1 cellular context compared by ENCODE assay signal in genomic region chr20:18137412-18138265, GRCh38.
TF ChIP-seq lines count a peak whose summit lies in the region.

TSS of gene KAT14 (plus strand) at chr20:18137863. CDS start at chr20:18142661, 4,798 bp downstream.
TSS of gene PET117 (plus strand) at chr20:18137863. CDS start at chr20:18137956, 93 bp downstream.

TF ChIP-seq in HepG2, 621 proteins besides CTCF, POLR2A, EP300 and RAD21 (continued from another document and continues in another):
- peak; percentile 99 for TF ChIP-seq MXD1 (CRISPR knock-in tag; IDR thresholded peaks at IDR 0.05)
- peak; percentile 99 for TF ChIP-seq ZNF580 (CRISPR knock-in tag; IDR thresholded peaks at IDR 0.05; ENCODE audit: borderline replicate concordance, low read depth)
- TF ChIP-seq ZNF770 (CRISPR knock-in tag; IDR thresholded peaks at IDR 0.05) = peak; percentile 89
- TF ChIP-seq ZNF543 (CRISPR knock-in tag; IDR thresholded peaks at IDR 0.05) = peak; percentile 99
- no peak for TF ChIP-seq SMARCC2 (IDR thresholded peaks at IDR 0.05)
- peak; percentile 99 for TF ChIP-seq ZFP90 (CRISPR knock-in tag; IDR thresholded peaks at IDR 0.05; ENCODE audit: borderline replicate concordance)
- no peak; the same call in 1 of the 2 replicates for TF ChIP-seq ZNF652 (CRISPR knock-in tag; IDR thresholded peaks at IDR 0.05; ENCODE audit: borderline replicate concordance, low read depth)
- TF ChIP-seq ZNF768 (CRISPR knock-in tag; IDR thresholded peaks at IDR 0.05) = peak; percentile 84; the same call in 1 of the 2 replicates
- TF ChIP-seq RFX1 (IDR thresholded peaks at IDR 0.05) = no peak; the same call in 1 of the 2 replicates
- TF ChIP-seq KAT2B (IDR thresholded peaks at IDR 0.05; ENCODE audit: borderline replicate concordance, low read depth, low read length) = no peak
- TF ChIP-seq ZNF501 (CRISPR knock-in tag; IDR thresholded peaks at IDR 0.05) = peak; percentile 100
- TF ChIP-seq TFE3 (CRISPR knock-in tag; IDR thresholded peaks at IDR 0.05) = peak; percentile 96
- no peak for TF ChIP-seq ZNF644 (CRISPR knock-in tag; IDR thresholded peaks at IDR 0.05; ENCODE audit: low read depth)
- TF ChIP-seq KAT8 (CRISPR knock-in tag; IDR thresholded peaks at IDR 0.05) = peak; percentile 97
- peak; percentile 98 for TF ChIP-seq RFXAP (CRISPR knock-in tag; IDR thresholded peaks at IDR 0.05; ENCODE audit: borderline replicate concordance)
- peak; percentile 93; the same call in 1 of the 2 replicates for TF ChIP-seq NPAS2 (CRISPR knock-in tag; IDR thresholded peaks at IDR 0.05; ENCODE audit: borderline replicate concordance)
- no peak; the same call in 1 of the 2 replicates for TF ChIP-seq CENPBD1 (CRISPR knock-in tag; IDR thresholded peaks at IDR 0.05; ENCODE audit: borderline replicate concordance, low read depth)
- peak; percentile 99 for TF ChIP-seq BCL3 (CRISPR knock-in tag; IDR thresholded peaks at IDR 0.05)
- peak; percentile 86 for TF ChIP-seq HNRNPK (IDR thresholded peaks at IDR 0.05; ENCODE audit: low read depth, low read length, poor library complexity, severe bottlenecking)
- peak; percentile 99 for TF ChIP-seq ZNF225 (CRISPR knock-in tag; IDR thresholded peaks at IDR 0.05)
- TF ChIP-seq ZNF740 (CRISPR knock-in tag; IDR thresholded peaks at IDR 0.05) = peak; percentile 88
- peak; percentile 85 for TF ChIP-seq HDAC2 (CRISPR knock-in tag; IDR thresholded peaks at IDR 0.05)
- peak; percentile 96 for TF ChIP-seq ZNF777 (CRISPR knock-in tag; IDR thresholded peaks at IDR 0.05)
- peak; percentile 84 for TF ChIP-seq ZBTB10 (CRISPR knock-in tag; IDR thresholded peaks at IDR 0.05; ENCODE audit: borderline replicate concordance)
- TF ChIP-seq ATM (IDR thresholded peaks at IDR 0.05; ENCODE audit: borderline replicate concordance) = no peak
- TF ChIP-seq AKAP8 (CRISPR knock-in tag; IDR thresholded peaks at IDR 0.05) = peak; percentile 96
- TF ChIP-seq ZFP36 (IDR thresholded peaks at IDR 0.05; ENCODE audit: borderline replicate concordance, low read depth, low read length, partially characterized antibody) = no peak
- TF ChIP-seq CBX5 (CRISPR knock-in tag; IDR thresholded peaks at IDR 0.05; ENCODE audit: borderline replicate concordance) = peak; percentile 94
- TF ChIP-seq GTF2F1 (IDR thresholded peaks at IDR 0.05; ENCODE audit: low read length) = peak; percentile 40; the same call in 1 of the 2 replicates
- peak; percentile 100 for TF ChIP-seq XRCC5 (optimal IDR thresholded peaks at IDR 0.05; ENCODE audit: low read length)
- TF ChIP-seq FOXP4 (CRISPR knock-in tag; IDR thresholded peaks at IDR 0.05) = peak; percentile 85
- TF ChIP-seq ZNF441 (CRISPR knock-in tag; IDR thresholded peaks at IDR 0.05; ENCODE audit: borderline replicate concordance) = peak; percentile 89
- peak; percentile 73; the same call in 1 of the 2 replicates for TF ChIP-seq ZNF362 (CRISPR knock-in tag; IDR thresholded peaks at IDR 0.05; ENCODE audit: borderline replicate concordance)
- TF ChIP-seq ZNF431 (CRISPR knock-in tag; IDR thresholded peaks at IDR 0.05; ENCODE audit: borderline replicate concordance, low read depth) = peak; percentile 99
- TF ChIP-seq NCOA1 (CRISPR knock-in tag; IDR thresholded peaks at IDR 0.05) = peak; percentile 97
- peak; percentile 99 for TF ChIP-seq NAIF1 (CRISPR knock-in tag; IDR thresholded peaks at IDR 0.05; ENCODE audit: borderline replicate concordance)
- peak; percentile 84 for TF ChIP-seq RXRB (CRISPR knock-in tag; IDR thresholded peaks at IDR 0.05; ENCODE audit: borderline replicate concordance)
- peak; percentile 88 for TF ChIP-seq PITX1 (CRISPR knock-in tag; IDR thresholded peaks at IDR 0.05)
- TF ChIP-seq SNAI1 (CRISPR knock-in tag; IDR thresholded peaks at IDR 0.05; ENCODE audit: borderline replicate concordance) = peak; percentile 93; the same call in 1 of the 2 replicates
- TF ChIP-seq BHLHE40 (IDR thresholded peaks at IDR 0.05; ENCODE audit: low read length) = peak; percentile 97
- TF ChIP-seq ZNF430 (CRISPR knock-in tag; IDR thresholded peaks at IDR 0.05) = peak; percentile 99
- TF ChIP-seq ZNF138 (CRISPR knock-in tag; IDR thresholded peaks at IDR 0.05; ENCODE audit: low read depth) = peak; percentile 96
- TF ChIP-seq ZNF17 (CRISPR knock-in tag; IDR thresholded peaks at IDR 0.05) = peak; percentile 82; the same call in 1 of the 2 replicates
- TF ChIP-seq KDM1A (CRISPR knock-in tag; IDR thresholded peaks at IDR 0.05) = no peak
- peak; percentile 94; the same call in 1 of the 2 replicates for TF ChIP-seq ZBTB39 (CRISPR knock-in tag; IDR thresholded peaks at IDR 0.05)
- TF ChIP-seq ZNF232 (CRISPR knock-in tag; IDR thresholded peaks at IDR 0.05; ENCODE audit: borderline replicate concordance) = peak; percentile 97
